ENCODE assay signal across 8 cellular contexts in the genomic region with DNA sequence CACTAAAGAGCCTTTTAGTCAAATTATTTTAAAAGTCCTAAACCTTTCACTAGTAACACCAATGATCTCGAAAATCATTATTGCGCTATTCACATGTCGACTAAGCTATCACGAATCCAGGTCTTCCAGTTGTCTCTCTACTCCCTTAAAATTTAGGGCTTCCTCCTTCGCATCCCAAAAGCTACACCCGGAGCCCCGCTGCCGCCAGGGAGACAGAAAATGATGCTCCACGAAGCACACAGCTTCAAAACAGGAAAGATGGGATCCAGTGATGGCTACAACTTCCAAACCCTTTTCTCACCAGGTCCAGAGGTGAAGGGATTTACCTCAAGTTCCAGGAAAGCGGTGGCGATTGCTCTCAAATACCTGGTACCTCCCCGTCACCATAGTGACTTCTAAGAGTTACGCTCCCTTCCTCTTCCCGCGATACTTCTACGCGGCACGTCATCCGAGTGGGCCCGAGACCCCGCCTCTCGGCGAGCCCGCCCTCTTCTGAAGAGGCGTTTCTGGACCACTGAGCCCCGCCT. TPM values are rescaled to one million over a fixed set of nuclear protein-coding genes. Genes with fewer than 3 reads are reported as not detected.
A peak's percentile ranks its signal among the peaks of the same experiment; 100 is the strongest.
DNase-seq lines count a peak whose midpoint lies in the region; ATAC-seq and TF ChIP-seq lines count a peak whose summit lies in the region.

A gene (minus strand): TSS at position 406 of the 527 bp plus-strand sequence. CDS start 14,625 bp downstream, outside the sequence.

- H3F3A ChIP-seq in DOHH2 (ENCODE audit: control insufficient read depth, insufficient read depth) = peaks cover 12% of the 10 kb centered on the region

- ATAC-seq in natural killer cell = peak; percentile 93 to 99 (median 95)

- DNase-seq in H7 (peak; percentile 89), M059J (ENCODE audit: low read depth) (peak; percentile 98), SHP77 (lab: John Stamatoyannopoulos, UW) (peak; percentile 87 to 88), fibroblast of peridontal ligament (ENCODE audit: extremely low read depth) (peak; percentile 96), natural killer cell (peak; percentile 95)
- peak; percentile 92 for DNase-seq in activated effector memory CD4-positive, alpha-beta T cell treated with Interleukin-2 at 50 U/mL for 16 hours
- DNase-seq in stimulated activated naive CD4-positive, alpha-beta T cell treated with Interleukin-2 at 50 U/mL for 16 hours (lab: John Stamatoyannopoulos, UW) = peak; percentile 91

- no peaks in the 10 kb centered on the region for H3K27me3 Mint-ChIP-seq in natural killer cell (ENCODE audit: low read depth in 2 of 2)

- peaks cover 42 to 48% of the 10 kb centered on the region in 2 donors for H3K4me1 Mint-ChIP-seq in natural killer cell

- H3K4me2 ChIP-seq in DOHH2 (ENCODE audit: low read length) = peak within 1 kb of the TSS; percentile 78

- TF ChIP-seq CTCF in DOHH2 (IDR thresholded peaks at IDR 0.05; ENCODE audit: low read depth, low read length, poor library complexity, severe bottlenecking) (no peak), natural killer cell (IDR thresholded peaks at IDR 0.05) (no peak)

- peaks cover 97% of the 10 kb centered on the region for H3K79me2 ChIP-seq in DOHH2 (ENCODE audit: control insufficient read depth, low read length)

- intact Hi-C loops in natural killer cell (cut with micrococcal nuclease) = loop anchor here (1.0 to 5.0 kb wide), 3 partner anchors 50 to 823 kb away; a partner anchor contains a TSS

- peaks cover 32% of the 10 kb centered on the region for H4K20me1 ChIP-seq in DOHH2 (ENCODE audit: control insufficient read depth, insufficient read depth, low read depth, low read length)

- H3K36me3 ChIP-seq in DOHH2 (ENCODE audit: control insufficient read depth, low read length) (peaks cover 47% of the 10 kb centered on the region), H7 (replicated peaks; ENCODE audit: control insufficient read depth, insufficient read depth, low read length) (no peaks in the 10 kb centered on the region)

- no peaks in the 10 kb centered on the region for H3K9me3 ChIP-seq in DOHH2 (ENCODE audit: control insufficient read depth, insufficient read depth, low read length)

- H3K4me3 Mint-ChIP-seq in natural killer cell = peak within 1 kb of the TSS; percentile 99

- H3K36me3 Mint-ChIP-seq in natural killer cell = peaks cover 7% of the 10 kb centered on the region

- no peaks in the 10 kb centered on the region for H3K9me2 ChIP-seq in DOHH2 (replicated peaks; ENCODE audit: control insufficient read depth, low read length)

- H3K4me3 ChIP-seq in DOHH2 (ENCODE audit: low read length) = peak within 1 kb of the TSS; percentile 91
- peak within 1 kb of the TSS; percentile 75 for H3K4me3 ChIP-seq in H7 (ENCODE audit: insufficient read depth, low read depth, low read length)

- H3K9me3 Mint-ChIP-seq in natural killer cell = no peaks in the 10 kb centered on the region

- H3K27me3 ChIP-seq in DOHH2 (ENCODE audit: control insufficient read depth, low read length) (no peaks in the 10 kb centered on the region), H7 (ENCODE audit: control insufficient read depth, insufficient read depth, low read length) (no peaks in the 10 kb centered on the region)

- H3K27ac ChIP-seq in DOHH2 (ENCODE audit: low read depth, low read length) = peak within 1 kb of the TSS; percentile 87

- peaks cover 55% of the 10 kb centered on the region for H3K4me1 ChIP-seq in DOHH2 (ENCODE audit: control insufficient read depth, low read length)

- peak within 1 kb of the TSS; percentile 98 to 100 for H3K27ac Mint-ChIP-seq in natural killer cell

RNA-seq across cellular contexts. Expression of the gene that starts here (rescaled TPM):
- total RNA-seq in H7 (2014; rRNA removed; shearing (Covaris generic)) = 19.9 and 28.1 TPM in 2 replicates
- total RNA-seq in M059J (2014; rRNA removed; shearing (Covaris generic)) = 32.4 and 39.9 TPM in 2 replicates
- 10 to 100 TPM; 22.6 to 22.9 (median 22.9) TPM for total RNA-seq in natural killer cell

Comparison
In these comparisons a context has a peak if more than half of its experiments do, and no peak if none do; other contexts are left out.
1. Peak in every context shown above with its lines: DNase-seq, ATAC-seq, H3K4me3 ChIP-seq and H3K27ac ChIP-seq.